2 cellular contexts compared by ENCODE assay signal in the genomic region with DNA sequence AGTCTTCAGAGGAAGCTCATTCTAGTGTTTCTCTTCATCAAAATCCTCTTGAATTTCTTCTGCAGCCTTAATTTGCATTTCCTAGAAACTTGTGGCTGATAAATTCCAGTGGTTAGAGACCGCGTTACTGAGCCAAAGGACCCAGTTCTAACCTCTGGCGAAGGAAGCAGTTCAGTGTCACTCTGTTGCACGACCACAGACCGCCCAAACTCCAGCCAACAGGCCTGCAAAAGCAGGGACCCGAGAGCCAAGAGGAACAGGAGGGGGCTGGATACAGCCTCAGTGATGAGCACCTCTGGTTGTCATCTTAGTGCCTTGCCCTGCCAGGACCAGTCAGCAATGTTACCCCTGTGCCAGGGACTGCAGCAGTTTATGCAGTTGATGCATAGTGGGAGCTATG.
TF ChIP-seq lines count a peak whose summit lies in the region.

No MANE protein-coding gene starts in this region.

TF ChIP-seq in GM23338, 12 proteins besides CTCF, POLR2A, EP300 and RAD21 (continues in another document):
- TF ChIP-seq CREB1 (CRISPR knock-in tag; IDR thresholded peaks at IDR 0.05; ENCODE audit: low read depth) (no peak), ZNF114 (CRISPR knock-in tag; IDR thresholded peaks at IDR 0.05) (no peak), NANOG (IDR thresholded peaks at IDR 0.05; ENCODE audit: borderline replicate concordance) (no peak), EZH2 (IDR thresholded peaks at IDR 0.05; ENCODE audit: low read depth, unreplicated experiment) (no peak), STAT1 (IDR thresholded peaks at IDR 0.05; ENCODE audit: unreplicated experiment) (no peak), JUNB (IDR thresholded peaks at IDR 0.05; ENCODE audit: unreplicated experiment) (no peak), ZNF331 (CRISPR knock-in tag; IDR thresholded peaks at IDR 0.05; ENCODE audit: low read depth) (no peak), EZH2phosphoT487 (IDR thresholded peaks at IDR 0.05; ENCODE audit: unreplicated experiment) (no peak), POLR2AphosphoS5 (IDR thresholded peaks at IDR 0.05; ENCODE audit: low read depth) (no peak)
- TF ChIP-seq, protein P1, sequence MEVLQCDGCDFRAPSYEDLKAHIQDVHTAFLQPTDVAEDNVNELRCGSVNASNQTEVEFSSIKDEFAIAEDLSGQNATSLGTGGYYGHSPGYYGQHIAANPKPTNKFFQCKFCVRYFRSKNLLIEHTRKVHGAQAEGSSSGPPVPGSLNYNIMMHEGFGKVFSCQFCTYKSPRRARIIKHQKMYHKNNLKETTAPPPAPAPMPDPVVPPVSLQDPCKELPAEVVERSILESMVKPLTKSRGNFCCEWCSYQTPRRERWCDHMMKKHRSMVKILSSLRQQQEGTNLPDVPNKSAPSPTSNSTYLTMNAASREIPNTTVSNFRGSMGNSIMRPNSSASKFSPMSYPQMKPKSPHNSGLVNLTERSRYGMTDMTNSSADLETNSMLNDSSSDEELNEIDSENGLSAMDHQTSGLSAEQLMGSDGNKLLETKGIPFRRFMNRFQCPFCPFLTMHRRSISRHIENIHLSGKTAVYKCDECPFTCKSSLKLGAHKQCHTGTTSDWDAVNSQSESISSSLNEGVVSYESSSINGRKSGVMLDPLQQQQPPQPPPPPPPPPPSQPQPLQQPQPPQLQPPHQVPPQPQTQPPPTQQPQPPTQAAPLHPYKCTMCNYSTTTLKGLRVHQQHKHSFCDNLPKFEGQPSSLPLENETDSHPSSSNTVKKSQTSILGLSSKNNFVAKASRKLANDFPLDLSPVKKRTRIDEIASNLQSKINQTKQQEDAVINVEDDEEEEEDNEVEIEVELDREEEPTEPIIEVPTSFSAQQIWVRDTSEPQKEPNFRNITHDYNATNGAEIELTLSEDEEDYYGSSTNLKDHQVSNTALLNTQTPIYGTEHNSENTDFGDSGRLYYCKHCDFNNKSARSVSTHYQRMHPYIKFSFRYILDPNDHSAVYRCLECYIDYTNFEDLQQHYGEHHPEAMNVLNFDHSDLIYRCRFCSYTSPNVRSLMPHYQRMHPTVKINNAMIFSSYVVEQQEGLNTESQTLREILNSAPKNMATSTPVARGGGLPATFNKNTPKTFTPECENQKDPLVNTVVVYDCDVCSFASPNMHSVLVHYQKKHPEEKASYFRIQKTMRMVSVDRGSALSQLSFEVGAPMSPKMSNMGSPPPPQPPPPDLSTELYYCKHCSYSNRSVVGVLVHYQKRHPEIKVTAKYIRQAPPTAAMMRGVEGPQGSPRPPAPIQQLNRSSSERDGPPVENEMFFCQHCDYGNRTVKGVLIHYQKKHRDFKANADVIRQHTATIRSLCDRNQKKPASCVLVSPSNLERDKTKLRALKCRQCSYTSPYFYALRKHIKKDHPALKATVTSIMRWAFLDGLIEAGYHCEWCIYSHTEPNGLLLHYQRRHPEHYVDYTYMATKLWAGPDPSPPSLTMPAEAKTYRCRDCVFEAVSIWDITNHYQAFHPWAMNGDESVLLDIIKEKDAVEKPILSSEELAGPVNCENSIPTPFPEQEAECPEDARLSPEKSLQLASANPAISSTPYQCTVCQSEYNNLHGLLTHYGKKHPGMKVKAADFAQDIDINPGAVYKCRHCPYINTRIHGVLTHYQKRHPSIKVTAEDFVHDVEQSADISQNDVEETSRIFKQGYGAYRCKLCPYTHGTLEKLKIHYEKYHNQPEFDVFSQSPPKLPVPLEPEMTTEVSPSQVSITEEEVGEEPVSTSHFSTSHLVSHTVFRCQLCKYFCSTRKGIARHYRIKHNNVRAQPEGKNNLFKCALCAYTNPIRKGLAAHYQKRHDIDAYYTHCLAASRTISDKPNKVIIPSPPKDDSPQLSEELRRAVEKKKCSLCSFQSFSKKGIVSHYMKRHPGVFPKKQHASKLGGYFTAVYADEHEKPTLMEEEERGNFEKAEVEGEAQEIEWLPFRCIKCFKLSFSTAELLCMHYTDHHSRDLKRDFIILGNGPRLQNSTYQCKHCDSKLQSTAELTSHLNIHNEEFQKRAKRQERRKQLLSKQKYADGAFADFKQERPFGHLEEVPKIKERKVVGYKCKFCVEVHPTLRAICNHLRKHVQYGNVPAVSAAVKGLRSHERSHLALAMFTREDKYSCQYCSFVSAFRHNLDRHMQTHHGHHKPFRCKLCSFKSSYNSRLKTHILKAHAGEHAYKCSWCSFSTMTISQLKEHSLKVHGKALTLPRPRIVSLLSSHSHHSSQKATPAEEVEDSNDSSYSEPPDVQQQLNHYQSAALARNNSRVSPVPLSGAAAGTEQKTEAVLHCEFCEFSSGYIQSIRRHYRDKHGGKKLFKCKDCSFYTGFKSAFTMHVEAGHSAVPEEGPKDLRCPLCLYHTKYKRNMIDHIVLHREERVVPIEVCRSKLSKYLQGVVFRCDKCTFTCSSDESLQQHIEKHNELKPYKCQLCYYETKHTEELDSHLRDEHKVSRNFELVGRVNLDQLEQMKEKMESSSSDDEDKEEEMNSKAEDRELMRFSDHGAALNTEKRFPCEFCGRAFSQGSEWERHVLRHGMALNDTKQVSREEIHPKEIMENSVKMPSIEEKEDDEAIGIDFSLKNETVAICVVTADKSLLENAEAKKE (CRISPR knock-in tag; IDR thresholded peaks at IDR 0.05) = no peak
- TF ChIP-seq, protein P2, sequence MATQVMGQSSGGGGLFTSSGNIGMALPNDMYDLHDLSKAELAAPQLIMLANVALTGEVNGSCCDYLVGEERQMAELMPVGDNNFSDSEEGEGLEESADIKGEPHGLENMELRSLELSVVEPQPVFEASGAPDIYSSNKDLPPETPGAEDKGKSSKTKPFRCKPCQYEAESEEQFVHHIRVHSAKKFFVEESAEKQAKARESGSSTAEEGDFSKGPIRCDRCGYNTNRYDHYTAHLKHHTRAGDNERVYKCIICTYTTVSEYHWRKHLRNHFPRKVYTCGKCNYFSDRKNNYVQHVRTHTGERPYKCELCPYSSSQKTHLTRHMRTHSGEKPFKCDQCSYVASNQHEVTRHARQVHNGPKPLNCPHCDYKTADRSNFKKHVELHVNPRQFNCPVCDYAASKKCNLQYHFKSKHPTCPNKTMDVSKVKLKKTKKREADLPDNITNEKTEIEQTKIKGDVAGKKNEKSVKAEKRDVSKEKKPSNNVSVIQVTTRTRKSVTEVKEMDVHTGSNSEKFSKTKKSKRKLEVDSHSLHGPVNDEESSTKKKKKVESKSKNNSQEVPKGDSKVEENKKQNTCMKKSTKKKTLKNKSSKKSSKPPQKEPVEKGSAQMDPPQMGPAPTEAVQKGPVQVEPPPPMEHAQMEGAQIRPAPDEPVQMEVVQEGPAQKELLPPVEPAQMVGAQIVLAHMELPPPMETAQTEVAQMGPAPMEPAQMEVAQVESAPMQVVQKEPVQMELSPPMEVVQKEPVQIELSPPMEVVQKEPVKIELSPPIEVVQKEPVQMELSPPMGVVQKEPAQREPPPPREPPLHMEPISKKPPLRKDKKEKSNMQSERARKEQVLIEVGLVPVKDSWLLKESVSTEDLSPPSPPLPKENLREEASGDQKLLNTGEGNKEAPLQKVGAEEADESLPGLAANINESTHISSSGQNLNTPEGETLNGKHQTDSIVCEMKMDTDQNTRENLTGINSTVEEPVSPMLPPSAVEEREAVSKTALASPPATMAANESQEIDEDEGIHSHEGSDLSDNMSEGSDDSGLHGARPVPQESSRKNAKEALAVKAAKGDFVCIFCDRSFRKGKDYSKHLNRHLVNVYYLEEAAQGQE (IDR thresholded peaks at IDR 0.05; ENCODE audit: unreplicated experiment) = no peak

TF ChIP-seq in H1, 55 proteins besides CTCF, POLR2A, EP300 and RAD21:
- TF ChIP-seq TEAD4 (IDR thresholded peaks at IDR 0.05; ENCODE audit: low read depth, low read length) (no peak), CBX5 (IDR thresholded peaks at IDR 0.05; ENCODE audit: low read depth, low read length) (no peak)
- TF ChIP-seq, protein P3, sequence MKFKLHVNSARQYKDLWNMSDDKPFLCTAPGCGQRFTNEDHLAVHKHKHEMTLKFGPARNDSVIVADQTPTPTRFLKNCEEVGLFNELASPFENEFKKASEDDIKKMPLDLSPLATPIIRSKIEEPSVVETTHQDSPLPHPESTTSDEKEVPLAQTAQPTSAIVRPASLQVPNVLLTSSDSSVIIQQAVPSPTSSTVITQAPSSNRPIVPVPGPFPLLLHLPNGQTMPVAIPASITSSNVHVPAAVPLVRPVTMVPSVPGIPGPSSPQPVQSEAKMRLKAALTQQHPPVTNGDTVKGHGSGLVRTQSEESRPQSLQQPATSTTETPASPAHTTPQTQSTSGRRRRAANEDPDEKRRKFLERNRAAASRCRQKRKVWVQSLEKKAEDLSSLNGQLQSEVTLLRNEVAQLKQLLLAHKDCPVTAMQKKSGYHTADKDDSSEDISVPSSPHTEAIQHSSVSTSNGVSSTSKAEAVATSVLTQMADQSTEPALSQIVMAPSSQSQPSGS (IDR thresholded peaks at IDR 0.05; ENCODE audit: low read length) = no peak
- TF ChIP-seq, protein P4, sequence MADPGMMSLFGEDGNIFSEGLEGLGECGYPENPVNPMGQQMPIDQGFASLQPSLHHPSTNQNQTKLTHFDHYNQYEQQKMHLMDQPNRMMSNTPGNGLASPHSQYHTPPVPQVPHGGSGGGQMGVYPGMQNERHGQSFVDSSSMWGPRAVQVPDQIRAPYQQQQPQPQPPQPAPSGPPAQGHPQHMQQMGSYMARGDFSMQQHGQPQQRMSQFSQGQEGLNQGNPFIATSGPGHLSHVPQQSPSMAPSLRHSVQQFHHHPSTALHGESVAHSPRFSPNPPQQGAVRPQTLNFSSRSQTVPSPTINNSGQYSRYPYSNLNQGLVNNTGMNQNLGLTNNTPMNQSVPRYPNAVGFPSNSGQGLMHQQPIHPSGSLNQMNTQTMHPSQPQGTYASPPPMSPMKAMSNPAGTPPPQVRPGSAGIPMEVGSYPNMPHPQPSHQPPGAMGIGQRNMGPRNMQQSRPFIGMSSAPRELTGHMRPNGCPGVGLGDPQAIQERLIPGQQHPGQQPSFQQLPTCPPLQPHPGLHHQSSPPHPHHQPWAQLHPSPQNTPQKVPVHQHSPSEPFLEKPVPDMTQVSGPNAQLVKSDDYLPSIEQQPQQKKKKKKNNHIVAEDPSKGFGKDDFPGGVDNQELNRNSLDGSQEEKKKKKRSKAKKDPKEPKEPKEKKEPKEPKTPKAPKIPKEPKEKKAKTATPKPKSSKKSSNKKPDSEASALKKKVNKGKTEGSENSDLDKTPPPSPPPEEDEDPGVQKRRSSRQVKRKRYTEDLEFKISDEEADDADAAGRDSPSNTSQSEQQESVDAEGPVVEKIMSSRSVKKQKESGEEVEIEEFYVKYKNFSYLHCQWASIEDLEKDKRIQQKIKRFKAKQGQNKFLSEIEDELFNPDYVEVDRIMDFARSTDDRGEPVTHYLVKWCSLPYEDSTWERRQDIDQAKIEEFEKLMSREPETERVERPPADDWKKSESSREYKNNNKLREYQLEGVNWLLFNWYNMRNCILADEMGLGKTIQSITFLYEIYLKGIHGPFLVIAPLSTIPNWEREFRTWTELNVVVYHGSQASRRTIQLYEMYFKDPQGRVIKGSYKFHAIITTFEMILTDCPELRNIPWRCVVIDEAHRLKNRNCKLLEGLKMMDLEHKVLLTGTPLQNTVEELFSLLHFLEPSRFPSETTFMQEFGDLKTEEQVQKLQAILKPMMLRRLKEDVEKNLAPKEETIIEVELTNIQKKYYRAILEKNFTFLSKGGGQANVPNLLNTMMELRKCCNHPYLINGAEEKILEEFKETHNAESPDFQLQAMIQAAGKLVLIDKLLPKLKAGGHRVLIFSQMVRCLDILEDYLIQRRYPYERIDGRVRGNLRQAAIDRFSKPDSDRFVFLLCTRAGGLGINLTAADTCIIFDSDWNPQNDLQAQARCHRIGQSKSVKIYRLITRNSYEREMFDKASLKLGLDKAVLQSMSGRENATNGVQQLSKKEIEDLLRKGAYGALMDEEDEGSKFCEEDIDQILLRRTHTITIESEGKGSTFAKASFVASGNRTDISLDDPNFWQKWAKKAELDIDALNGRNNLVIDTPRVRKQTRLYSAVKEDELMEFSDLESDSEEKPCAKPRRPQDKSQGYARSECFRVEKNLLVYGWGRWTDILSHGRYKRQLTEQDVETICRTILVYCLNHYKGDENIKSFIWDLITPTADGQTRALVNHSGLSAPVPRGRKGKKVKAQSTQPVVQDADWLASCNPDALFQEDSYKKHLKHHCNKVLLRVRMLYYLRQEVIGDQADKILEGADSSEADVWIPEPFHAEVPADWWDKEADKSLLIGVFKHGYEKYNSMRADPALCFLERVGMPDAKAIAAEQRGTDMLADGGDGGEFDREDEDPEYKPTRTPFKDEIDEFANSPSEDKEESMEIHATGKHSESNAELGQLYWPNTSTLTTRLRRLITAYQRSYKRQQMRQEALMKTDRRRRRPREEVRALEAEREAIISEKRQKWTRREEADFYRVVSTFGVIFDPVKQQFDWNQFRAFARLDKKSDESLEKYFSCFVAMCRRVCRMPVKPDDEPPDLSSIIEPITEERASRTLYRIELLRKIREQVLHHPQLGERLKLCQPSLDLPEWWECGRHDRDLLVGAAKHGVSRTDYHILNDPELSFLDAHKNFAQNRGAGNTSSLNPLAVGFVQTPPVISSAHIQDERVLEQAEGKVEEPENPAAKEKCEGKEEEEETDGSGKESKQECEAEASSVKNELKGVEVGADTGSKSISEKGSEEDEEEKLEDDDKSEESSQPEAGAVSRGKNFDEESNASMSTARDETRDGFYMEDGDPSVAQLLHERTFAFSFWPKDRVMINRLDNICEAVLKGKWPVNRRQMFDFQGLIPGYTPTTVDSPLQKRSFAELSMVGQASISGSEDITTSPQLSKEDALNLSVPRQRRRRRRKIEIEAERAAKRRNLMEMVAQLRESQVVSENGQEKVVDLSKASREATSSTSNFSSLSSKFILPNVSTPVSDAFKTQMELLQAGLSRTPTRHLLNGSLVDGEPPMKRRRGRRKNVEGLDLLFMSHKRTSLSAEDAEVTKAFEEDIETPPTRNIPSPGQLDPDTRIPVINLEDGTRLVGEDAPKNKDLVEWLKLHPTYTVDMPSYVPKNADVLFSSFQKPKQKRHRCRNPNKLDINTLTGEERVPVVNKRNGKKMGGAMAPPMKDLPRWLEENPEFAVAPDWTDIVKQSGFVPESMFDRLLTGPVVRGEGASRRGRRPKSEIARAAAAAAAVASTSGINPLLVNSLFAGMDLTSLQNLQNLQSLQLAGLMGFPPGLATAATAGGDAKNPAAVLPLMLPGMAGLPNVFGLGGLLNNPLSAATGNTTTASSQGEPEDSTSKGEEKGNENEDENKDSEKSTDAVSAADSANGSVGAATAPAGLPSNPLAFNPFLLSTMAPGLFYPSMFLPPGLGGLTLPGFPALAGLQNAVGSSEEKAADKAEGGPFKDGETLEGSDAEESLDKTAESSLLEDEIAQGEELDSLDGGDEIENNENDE (IDR thresholded peaks at IDR 0.05; ENCODE audit: insufficient replicate concordance, low read length) = no peak
